Comparison of ENCODE assay signal across 22 cellular contexts in genomic region chr15:97301166-97301565, GRCh38.
"Had no signal": no experiment of that assay in that cellular context is flagged by ENCODE, and none has a peak within 500 bp of the region (broad histone marks: within the 10 kb centered on the region; RNA-seq: fewer than 3 reads in every experiment).

No MANE protein-coding gene starts in this region.

- H3K27me3 ChIP-seq: left lung, neural progenitor cell, right atrium auricular region, tibial nerve, upper lobe of left lung had no signal

- H3K27ac ChIP-seq: left lung, neural progenitor cell, parathyroid adenoma, prostate gland, right atrium auricular region, thoracic aorta, tibial nerve, upper lobe of left lung had no signal

- DNase-seq: cortex of kidney; effector memory CD8-positive, alpha-beta T cell; head of caudate nucleus; left cardiac atrium; left lung; mesenchymal stem cell; midbrain; naive thymus-derived CD4-positive, alpha-beta T cell; stimulated activated CD4-positive, alpha-beta T cell treated with anti-CD3 and anti-CD28 coated beads, Interleukin-2, amount 100 ng/mL, for 24 hours; stimulated activated CD4-positive, alpha-beta T cell treated with anti-CD3 and anti-CD28 coated beads, Interleukin-4, amount 100 ng/mL, for 24 hours; stimulated activated naive CD8-positive, alpha-beta T cell treated with anti-CD3 and anti-CD28 coated beads, Interleukin-15, Interleukin-2, amounts not matched to agents 100 U/mL and 50 U/mL, for 24 hours; substantia nigra; upper lobe of left lung had no signal

- ATAC-seq: effector memory CD8-positive, alpha-beta T cell; left cardiac atrium; left lung; naive thymus-derived CD4-positive, alpha-beta T cell; sciatic nerve; stimulated activated memory B cell treated with anti-CD40 and anti-IgM and Interleukin-4, amounts not matched to agents 10 μg/mL and 1 μg/mL and 100 μg/mL, for 72 hours; stimulated activated naive CD8-positive, alpha-beta T cell treated with anti-CD3 and anti-CD28 coated beads, Interleukin-15, Interleukin-2, amounts not matched to agents 100 U/mL and 50 U/mL, for 24 hours had no signal

- H3K36me3 ChIP-seq: left lung, neural progenitor cell, prostate gland, right atrium auricular region, thoracic aorta, tibial nerve, upper lobe of left lung had no signal

- H3K4me3 ChIP-seq: left lung, neural progenitor cell, prostate gland, right atrium auricular region, smooth muscle cell, thoracic aorta, tibial nerve, upper lobe of left lung had no signal

- H3K9me3 ChIP-seq: prostate gland, right atrium auricular region, thoracic aorta, upper lobe of left lung had no signal

- H3K4me1 ChIP-seq: left lung, parathyroid adenoma, prostate gland, right atrium auricular region, tibial nerve, upper lobe of left lung had no signal
